In the genomic region with DNA sequence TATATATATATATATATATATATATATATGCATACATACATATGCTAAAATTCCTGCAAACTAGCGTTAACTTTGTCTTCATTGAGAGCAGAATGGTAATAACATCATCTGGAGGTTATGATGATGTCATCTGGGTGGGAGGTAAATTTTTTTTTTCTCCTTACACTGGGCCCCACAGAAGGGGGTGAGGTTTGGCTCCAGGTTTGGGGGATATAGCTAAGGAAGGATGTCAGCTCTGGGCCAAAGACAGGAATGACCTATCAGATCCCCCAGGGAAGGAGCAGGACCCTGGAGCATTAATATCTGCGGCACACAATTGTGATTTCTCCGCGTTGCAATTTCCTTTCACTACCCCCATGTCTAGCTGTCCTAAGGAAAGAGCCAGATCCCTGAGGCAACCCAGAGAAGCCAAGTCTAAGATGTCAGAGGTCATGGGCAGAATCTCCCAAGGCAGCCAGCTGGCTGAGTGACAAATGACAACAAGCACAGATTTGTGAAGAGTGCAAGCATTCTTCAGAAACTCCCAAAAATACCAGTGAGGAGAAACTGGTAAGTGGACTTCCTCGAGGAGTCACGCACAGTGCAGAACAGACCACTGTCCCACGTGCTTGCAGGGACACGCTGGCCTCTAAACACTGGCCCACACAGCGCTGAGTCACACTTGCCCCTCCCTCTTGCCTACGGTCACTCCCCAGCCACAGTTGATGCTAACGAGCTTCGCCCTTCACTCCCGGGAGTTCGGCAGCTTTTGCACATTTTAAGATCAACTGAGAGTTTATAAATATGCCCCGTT, we compare ENCODE assay signal across 8 cellular contexts. TPM values are rescaled to one million over a fixed set of nuclear protein-coding genes. Genes with fewer than 3 reads are reported as not detected.
DNase-seq lines count a peak whose midpoint lies in the region; ATAC-seq, FAIRE-seq and TF ChIP-seq lines count a peak whose summit lies in the region.

No MANE protein-coding gene starts in this region.

- ATAC-seq in aorta (ENCODE audit: low FRiP score) (peak; percentile 92), HG03432 (IDR thresholded peaks at IDR 0.05; ENCODE audit: unreplicated experiment) (no peak), HG03520 (IDR thresholded peaks at IDR 0.05; ENCODE audit: unreplicated experiment) (no peak), HG03571 (IDR thresholded peaks at IDR 0.05; ENCODE audit: unreplicated experiment) (no peak)

- H3K9me3 ChIP-seq in aorta (ENCODE audit: control insufficient read depth, low read length) = no peaks in the 10 kb centered on the region

- H3K4me3 ChIP-seq in epithelial cell of esophagus (ENCODE audit: low read length) = no peak overlapping the region
- no peak overlapping the region for H3K4me3 ChIP-seq in aorta (ENCODE audit: low read length in 2 of 2)

- no peak for TF ChIP-seq CTCF in epithelial cell of esophagus (IDR thresholded peaks at IDR 0.05; ENCODE audit: insufficient read depth, low read depth, low read length, missing control alignments)

- FAIRE-seq in GM12891 (lab: Jason Lieb, UNC) = peak; percentile 13

- peaks cover 0 to 3% of the 10 kb centered on the region in 2 donors for H3K4me1 ChIP-seq in aorta (ENCODE audit: control insufficient read depth in 1 of 2, insufficient read depth in 2 of 2, low read length in 2 of 2)

- no peaks in the 10 kb centered on the region for H3K36me3 ChIP-seq in aorta (ENCODE audit: control insufficient read depth in 1 of 2, insufficient read depth in 2 of 2, low read length in 1 of 2)

- DNase-seq in GM12891 (ENCODE audit: insufficient read length, low spot score) (no peak), RPMI8226 (peak; percentile 73), epithelial cell of esophagus (ENCODE audit: low read depth) (peak; percentile 90), midbrain (lab: John Stamatoyannopoulos, UW) (peak; percentile 79), aorta (peak; percentile 95)

- WGBS in aorta, 2 donors = 12 to 13% methylated on average over 15 of the region's 15 CpGs

- TF ChIP-seq POLR2A in GM12891 (IDR thresholded peaks at IDR 0.05; ENCODE audit: low read depth, low read length) = no peak

- H3K27ac ChIP-seq in aorta (ENCODE audit: low read depth in 1 of 2, low read length in 2 of 2) = peak overlapping the region in 1 of 2 donors; percentile 72

- intact Hi-C loops in aorta (cut with DNase I) = loop anchor here in 1 of 2 donors (10.0 kb wide), 1 partner anchor 870 kb away; no protein-coding TSS in a partner anchor

- H3K27me3 ChIP-seq in aorta (ENCODE audit: control insufficient read depth in 1 of 2, insufficient read depth in 2 of 2, low read length in 1 of 2) = no peaks in the 10 kb centered on the region

TF ChIP-seq in GM12891, 5 proteins besides CTCF, POLR2A, EP300 and RAD21:
- TF ChIP-seq SPI1 (IDR thresholded peaks at IDR 0.05; ENCODE audit: low read depth, low read length) (no peak), PAX5 (IDR thresholded peaks at IDR 0.05; ENCODE audit: insufficient read depth, low read length, severe bottlenecking) (no peak), POLR2AphosphoS5 (IDR thresholded peaks at IDR 0.05; ENCODE audit: low read depth, low read length) (no peak), POU2F2 (IDR thresholded peaks at IDR 0.05; ENCODE audit: low read depth, low read length) (no peak)

RNA-seq across cellular contexts. Expression of gene UBC, which starts 9.9 kb away (rescaled TPM):
- polyA plus RNA-seq in GM12891 (2012; ENCODE audit: low read depth, missing spikeins) = 1,009 TPM
- total RNA-seq in aorta = 1,000 to 10,000 TPM in 1 of 2 donors, 100 to 1,000 TPM in 1; 956 to 1,844 TPM
- polyA plus RNA-seq in aorta = 1,000 to 10,000 TPM in 1 of 2 donors, 100 to 1,000 TPM in 1; 667 to 1,550 TPM

RNA-seq across cellular contexts. Expression of gene SCARB1, which starts 40.8 kb away (rescaled TPM):
- polyA plus RNA-seq in GM12891 (2012; ENCODE audit: low read depth, missing spikeins) = 93.0 TPM
- total RNA-seq in aorta = 10 to 100 TPM; 15.0 to 38.5 TPM
- 1 to 10 TPM; 6.6 to 8.9 TPM for polyA plus RNA-seq in aorta
